1 cellular context compared by ENCODE assay signal in genomic region chr12:46374286-46374685, GRCh38.
TF ChIP-seq lines count a peak whose summit lies in the region.

No MANE protein-coding gene starts in this region.

TF ChIP-seq in WTC11, 78 proteins besides CTCF, POLR2A, EP300 and RAD21 (continued from another document):
- TF ChIP-seq ZBTB43 (CRISPR knock-in tag; IDR thresholded peaks at IDR 0.05) (no peak), CREM (CRISPR knock-in tag; IDR thresholded peaks at IDR 0.05) (no peak)
